ENCODE assay signal across 15 cellular contexts in genomic region chr3:14138878-14139659, GRCh38. TPM values are rescaled to one million over a fixed set of nuclear protein-coding genes. Genes with fewer than 3 reads are reported as not detected.
DNase-seq lines count a peak whose midpoint lies in the region; ATAC-seq and TF ChIP-seq lines count a peak whose summit lies in the region.
"Had no signal": no experiment of that assay in that cellular context is flagged by ENCODE, and none has a peak within 500 bp of the region (broad histone marks: within the 10 kb centered on the region; RNA-seq: fewer than 3 reads in every experiment).

No MANE protein-coding gene starts in this region.

- H3K27ac ChIP-seq in thoracic aorta = peak overlapping the region; percentile 94 to 98
- H3K27ac ChIP-seq: colonic mucosa had no signal

- no peaks in the 10 kb centered on the region for H3K27me3 Mint-ChIP-seq in activated naive CD8-positive, alpha-beta T cell
- no peaks in the 10 kb centered on the region for H3K27me3 Mint-ChIP-seq in activated naive CD8-positive, alpha-beta T cell treated with anti-CD3 and anti-CD28 coated beads for 36 hours
- H3K27me3 Mint-ChIP-seq in memory B cell = no peaks in the 10 kb centered on the region

- ATAC-seq in memory B cell (ENCODE audit: low read depth) = no peak
- ATAC-seq in thoracic aorta (ENCODE audit: insufficient number of reproducible peaks, low FRiP score, low read depth) = no peak
- ATAC-seq: activated CD4-positive, CD25-positive, alpha-beta regulatory T cell treated with anti-CD3 and anti-CD28 coated beads, Interleukin-2, amount 50 U/mL, for 24 hours had no signal

- TF ChIP-seq CTCF in thoracic aorta (IDR thresholded peaks at IDR 0.05) = no peak

- DNase-seq in activated naive CD8-positive, alpha-beta T cell treated with anti-CD3 and anti-CD28 coated beads for 36 hours = no peak
- no peak for DNase-seq in adipocyte (ENCODE audit: low read depth)
- no peak for DNase-seq in memory B cell (ENCODE audit: low spot score in 2 of 2)
- DNase-seq in thoracic aorta (ENCODE audit: low spot score) = no peak
- DNase-seq in A172 (ENCODE audit: low spot score) = no peak
- DNase-seq in ecto neural progenitor cell (ENCODE audit: low spot score) = no peak
- no peak for DNase-seq in glomerular visceral epithelial cell (ENCODE audit: extremely low spot score)
- DNase-seq: colonic mucosa, DMS79, HCEC 1CT, NCI-H1417, NCI-H524 treated with DMSO at 0.1 percent for 48 hours, SHP77 treated with DMSO at 0.1 percent for 48 hours had no signal

- peaks cover 7% of the 10 kb centered on the region for H3K36me3 Mint-ChIP-seq in activated naive CD8-positive, alpha-beta T cell
- H3K36me3 Mint-ChIP-seq in activated naive CD8-positive, alpha-beta T cell treated with anti-CD3 and anti-CD28 coated beads for 36 hours = peaks cover 23% of the 10 kb centered on the region
- peaks cover 23% of the 10 kb centered on the region for H3K36me3 Mint-ChIP-seq in memory B cell

- peak overlapping the region; percentile 41 for H3K27ac Mint-ChIP-seq in activated naive CD8-positive, alpha-beta T cell
- H3K27ac Mint-ChIP-seq in activated naive CD8-positive, alpha-beta T cell treated with anti-CD3 and anti-CD28 coated beads for 36 hours = no peak overlapping the region
- H3K27ac Mint-ChIP-seq in memory B cell = peak overlapping the region; percentile 77

- H3K4me3 Mint-ChIP-seq in activated naive CD8-positive, alpha-beta T cell = no peak overlapping the region
- H3K4me3 Mint-ChIP-seq in activated naive CD8-positive, alpha-beta T cell treated with anti-CD3 and anti-CD28 coated beads for 36 hours = no peak overlapping the region
- no peak overlapping the region for H3K4me3 Mint-ChIP-seq in memory B cell

- H3K9me3 Mint-ChIP-seq in activated naive CD8-positive, alpha-beta T cell (ENCODE audit: low read depth) = no peaks in the 10 kb centered on the region
- no peaks in the 10 kb centered on the region for H3K9me3 Mint-ChIP-seq in activated naive CD8-positive, alpha-beta T cell treated with anti-CD3 and anti-CD28 coated beads for 36 hours
- no peaks in the 10 kb centered on the region for H3K9me3 Mint-ChIP-seq in memory B cell

- H3K9ac ChIP-seq in adipocyte (ENCODE audit: low read length) = peak overlapping the region; percentile 48

- H3K9me3 ChIP-seq in adipocyte (ENCODE audit: control insufficient read depth, low read length) (no peaks in the 10 kb centered on the region), thoracic aorta (no peaks in the 10 kb centered on the region)
- H3K9me3 ChIP-seq: colonic mucosa had no signal

- H3K4me1 ChIP-seq in adipocyte (ENCODE audit: control insufficient read depth, insufficient read depth, low read length) (peaks cover 66% of the 10 kb centered on the region), thoracic aorta (ENCODE audit: control insufficient read depth in 1 of 2, low read depth in 2 of 2) (peaks cover 31 to 75% of the 10 kb centered on the region in 2 donors)

- peaks cover 70% of the 10 kb centered on the region for H3K36me3 ChIP-seq in adipocyte (ENCODE audit: control insufficient read depth, insufficient read depth, low read length, severe bottlenecking)
- peaks cover 47% of the 10 kb centered on the region for H3K36me3 ChIP-seq in thoracic aorta

- H3K27me3 ChIP-seq in adipocyte (replicated peaks; ENCODE audit: control insufficient read depth, insufficient read depth, low read length) = no peaks in the 10 kb centered on the region
- no peaks in the 10 kb centered on the region for H3K27me3 ChIP-seq in thoracic aorta (replicated peaks; ENCODE audit: insufficient read depth)
- H3K27me3 ChIP-seq: colonic mucosa had no signal

- H3K4me3 ChIP-seq in adipocyte (ENCODE audit: low read length) (no peak overlapping the region), thoracic aorta (no peak overlapping the region)
- H3K4me3 ChIP-seq: colonic mucosa had no signal

- H3K4me1 Mint-ChIP-seq in activated naive CD8-positive, alpha-beta T cell (ENCODE audit: low read depth) = peaks cover 37% of the 10 kb centered on the region
- H3K4me1 Mint-ChIP-seq in activated naive CD8-positive, alpha-beta T cell treated with anti-CD3 and anti-CD28 coated beads for 36 hours = peaks cover 22% of the 10 kb centered on the region
- peaks cover 2% of the 10 kb centered on the region for H3K4me1 Mint-ChIP-seq in memory B cell

RNA-seq across cellular contexts. Expression of gene TMEM43, which starts 14.2 kb away (rescaled TPM):
- 10 to 100 TPM; 26.8 to 27.0 TPM for total RNA-seq in activated naive CD8-positive, alpha-beta T cell treated with anti-CD3 and anti-CD28 coated beads for 36 hours
- total RNA-seq in thoracic aorta = 100 to 1,000 TPM; 161 to 195 TPM
- 117 and 132 TPM in 2 replicates for total RNA-seq in A172 (2014; rRNA removed; shearing (Covaris generic))

RNA-seq across cellular contexts. Expression of gene CHCHD4, which starts 14.4 kb away (rescaled TPM):
- 10 to 100 TPM; 27.7 to 29.8 TPM for total RNA-seq in activated naive CD8-positive, alpha-beta T cell treated with anti-CD3 and anti-CD28 coated beads for 36 hours
- 1 to 10 TPM; 6.6 to 7.5 TPM for total RNA-seq in thoracic aorta
- total RNA-seq in A172 (2014; rRNA removed; shearing (Covaris generic)) = 45.3 and 48.5 TPM in 2 replicates

RNA-seq across cellular contexts. Expression of gene XPC, which starts 39.3 kb away (rescaled TPM):
- 10 to 100 TPM; 19.8 to 25.4 TPM for total RNA-seq in activated naive CD8-positive, alpha-beta T cell treated with anti-CD3 and anti-CD28 coated beads for 36 hours
- total RNA-seq in thoracic aorta = 10 to 100 TPM; 49.2 to 57.1 TPM
- 28.4 and 32.2 TPM in 2 replicates for total RNA-seq in A172 (2014; rRNA removed; shearing (Covaris generic))

RNA-seq across cellular contexts. Expression of gene LSM3, which starts 39.5 kb away (rescaled TPM):
- total RNA-seq in activated naive CD8-positive, alpha-beta T cell treated with anti-CD3 and anti-CD28 coated beads for 36 hours = 10 to 100 TPM; 26.3 to 27.2 TPM
- 1 to 10 TPM; 4.9 TPM for total RNA-seq in thoracic aorta
- 45.3 and 49.4 TPM in 2 replicates for total RNA-seq in A172 (2014; rRNA removed; shearing (Covaris generic))
